ENCODE assay signal across 9 cellular contexts in genomic region chr15:62046064-62046779, GRCh38. TPM values are rescaled to one million over a fixed set of nuclear protein-coding genes. Genes with fewer than 3 reads are reported as not detected.
DNase-seq lines count a peak whose midpoint lies in the region; ATAC-seq lines count a peak whose summit lies in the region.
"Had no signal": no experiment of that assay in that cellular context is flagged by ENCODE, and none has a peak within 500 bp of the region (broad histone marks: within the 10 kb centered on the region; RNA-seq: fewer than 3 reads in every experiment).

No MANE protein-coding gene starts in this region.

- H3K4me1 Mint-ChIP-seq in activated CD4-positive, alpha-beta T cell treated with anti-CD3 and anti-CD28 coated beads, Interleukin-2, amount 10 ng/mL, durations not matched to agents 7 days and 5 days, result peaks cover 23% of the 10 kb centered on the region
- peaks cover 8 to 51% (median 27%) of the 10 kb centered on the region in 4 donors for H3K4me1 Mint-ChIP-seq in naive thymus-derived CD8-positive, alpha-beta T cell

- peak overlapping the region; percentile 2 for H3K27ac Mint-ChIP-seq in activated CD4-positive, alpha-beta T cell treated with anti-CD3 and anti-CD28 coated beads, Interleukin-2, amount 10 ng/mL, durations not matched to agents 7 days and 5 days
- H3K27ac Mint-ChIP-seq in naive thymus-derived CD8-positive, alpha-beta T cell, result peak overlapping the region in 6 of 10 donors; percentile 9 to 73 (median 44)

- peaks cover 10% of the 10 kb centered on the region for H3K36me3 Mint-ChIP-seq in activated CD4-positive, alpha-beta T cell treated with anti-CD3 and anti-CD28 coated beads, Interleukin-2, amount 10 ng/mL, durations not matched to agents 7 days and 5 days (ENCODE audit: low read depth)
- peaks cover 0 to 18% (median 8%) of the 10 kb centered on the region in 3 donors for H3K36me3 Mint-ChIP-seq in naive thymus-derived CD8-positive, alpha-beta T cell

- CTCF ChIA-PET in activated CD4-positive, alpha-beta T cell treated with anti-CD3 and anti-CD28 coated beads, Interleukin-2, amount 10 ng/mL, durations not matched to agents 7 days and 5 days (lab: Charles Lee), result no interaction called here

- POLR2A ChIA-PET in activated CD4-positive, alpha-beta T cell treated with anti-CD3 and anti-CD28 coated beads, Interleukin-2, amount 10 ng/mL, durations not matched to agents 7 days and 5 days (lab: Charles Lee), result no interaction called here
- POLR2A ChIA-PET in naive thymus-derived CD8-positive, alpha-beta T cell (lab: Charles Lee), result no interaction called here

- peak overlapping the region; percentile 18 for H3K4me3 Mint-ChIP-seq in activated CD4-positive, alpha-beta T cell treated with anti-CD3 and anti-CD28 coated beads, Interleukin-2, amount 10 ng/mL, durations not matched to agents 7 days and 5 days
- peak overlapping the region in 5 of 10 donors; percentile 24 to 68 (median 51) for H3K4me3 Mint-ChIP-seq in naive thymus-derived CD8-positive, alpha-beta T cell

- DNase-seq in activated CD4-positive, alpha-beta T cell treated with anti-CD3 and anti-CD28 coated beads, Interleukin-2, amount 10 ng/mL, durations not matched to agents 7 days and 5 days, result no peak
- no peak for DNase-seq in activated CD4-positive, alpha-beta T cell treated with anti-CD3 and anti-CD28 coated beads for 48 hours
- peak; percentile 26 for DNase-seq in NAMALWA (ENCODE audit: low spot score)
- no peak for DNase-seq in naive thymus-derived CD8-positive, alpha-beta T cell
- no peak for DNase-seq in left cardiac atrium
- no peak for DNase-seq in T1000 (lab: John Stamatoyannopoulos, UW)
- no peak for DNase-seq in activated effector memory CD4-positive, alpha-beta T cell treated with anti-CD3 and anti-CD28 coated beads, Interleukin-2, amount 50 U/mL, for 16 hours

- H3K9me3 Mint-ChIP-seq in activated CD4-positive, alpha-beta T cell treated with anti-CD3 and anti-CD28 coated beads, Interleukin-2, amount 10 ng/mL, durations not matched to agents 7 days and 5 days, result peaks cover 4% of the 10 kb centered on the region
- peaks cover 0 to 2% (median 0%) of the 10 kb centered on the region in 9 donors for H3K9me3 Mint-ChIP-seq in naive thymus-derived CD8-positive, alpha-beta T cell

- ATAC-seq in HG02571 (IDR thresholded peaks at IDR 0.05; ENCODE audit: unreplicated experiment) (peak; percentile 66), left cardiac atrium (no peak)
- peak in 1 of 2 donors; percentile 39 for ATAC-seq in naive thymus-derived CD8-positive, alpha-beta T cell

- H3K27me3 Mint-ChIP-seq in activated CD4-positive, alpha-beta T cell treated with anti-CD3 and anti-CD28 coated beads, Interleukin-2, amount 10 ng/mL, durations not matched to agents 7 days and 5 days, result no peaks in the 10 kb centered on the region
- H3K27me3 Mint-ChIP-seq in naive thymus-derived CD8-positive, alpha-beta T cell, result no peaks in the 10 kb centered on the region

- intact Hi-C loops in left cardiac atrium (cut with DNase I), result no loop called here

RNA-seq across cellular contexts. Expression of gene VPS13C, which starts 14.0 kb away (rescaled TPM):
- 10 to 100 TPM; 80.4 to 88.0 TPM for total RNA-seq in activated CD4-positive, alpha-beta T cell treated with anti-CD3 and anti-CD28 coated beads, Interleukin-2, amount 10 ng/mL, durations not matched to agents 7 days and 5 days
- total RNA-seq in naive thymus-derived CD8-positive, alpha-beta T cell, result 100 to 1,000 TPM; 103 to 109 TPM
- 10 to 100 TPM; 11.1 to 17.6 (median 13.3) TPM for polyA plus RNA-seq in naive thymus-derived CD8-positive, alpha-beta T cell
- 10 to 100 TPM; 33.2 to 34.5 TPM for total RNA-seq in left cardiac atrium

RNA-seq across cellular contexts. Expression of gene C2CD4A, which starts 20.6 kb away (rescaled TPM):
- total RNA-seq in activated CD4-positive, alpha-beta T cell treated with anti-CD3 and anti-CD28 coated beads, Interleukin-2, amount 10 ng/mL, durations not matched to agents 7 days and 5 days, result not detected
- not detected for total RNA-seq in naive thymus-derived CD8-positive, alpha-beta T cell
- polyA plus RNA-seq in naive thymus-derived CD8-positive, alpha-beta T cell, result not detected
- total RNA-seq in left cardiac atrium, result not detected
- total RNA-seq: SK-MEL-5 had no signal
